8 cellular contexts compared by ENCODE assay signal in the genomic region with DNA sequence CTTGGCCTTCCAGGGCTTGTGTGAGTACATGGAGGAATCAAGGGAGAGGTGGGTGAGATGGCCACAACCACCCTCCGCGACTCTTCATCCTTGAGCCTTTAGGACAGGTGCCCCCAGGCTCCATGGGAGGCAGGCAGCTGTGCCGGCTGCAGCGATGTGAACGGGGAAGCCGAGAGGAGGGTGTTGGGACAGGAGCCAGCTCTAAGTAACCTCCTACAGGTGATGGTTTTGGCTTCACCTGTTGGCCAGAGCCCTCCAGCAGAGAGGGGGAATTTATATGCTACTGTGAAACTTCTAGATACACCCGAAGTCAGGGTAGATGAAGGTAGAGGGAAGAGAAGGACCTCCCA.
DNase-seq lines count a peak whose midpoint lies in the region; ATAC-seq and TF ChIP-seq lines count a peak whose summit lies in the region.

No MANE protein-coding gene starts in this region.

- POLR2A ChIA-PET in activated CD4-positive, alpha-beta T cell treated with anti-CD3 and anti-CD28 coated beads, Interleukin-2, amount 10 ng/mL, durations not matched to agents 7 days and 5 days (lab: Charles Lee): interaction anchor here (0.6 kb wide), 1 partner anchor 10 kb away, joined by 3 read pairs; no protein-coding TSS in a partner anchor

- peaks cover 8% of the 10 kb centered on the region for H3K9me3 Mint-ChIP-seq in activated CD4-positive, alpha-beta T cell treated with anti-CD3 and anti-CD28 coated beads, Interleukin-2, amount 10 ng/mL, durations not matched to agents 7 days and 5 days

- TF ChIP-seq CTCF in fibroblast of lung (conservative IDR thresholded peaks at IDR 0.05 in 1 of 2, IDR thresholded peaks at IDR 0.05 in 1 of 2; ENCODE audit: low read depth in 1 of 2, low read length in 2 of 2) (no peak), stomach (IDR thresholded peaks at IDR 0.05) (no peak)

- no peak for DNase-seq in activated CD4-positive, alpha-beta T cell treated with anti-CD3 and anti-CD28 coated beads, Interleukin-2, amount 10 ng/mL, durations not matched to agents 7 days and 5 days
- DNase-seq in activated CD4-positive, alpha-beta T cell treated with anti-CD3 and anti-CD28 coated beads, Interleukin-2, amount 50 U/mL, for 48 hours: no peak
- DNase-seq in T-helper 17 cell (no peak), fibroblast of lung (ENCODE audit: low read depth in 2 of 2) (no peak), stomach (no peak), SW 1271 (lab: John Stamatoyannopoulos, UW) (no peak)

- H3K9ac ChIP-seq in fibroblast of lung (ENCODE audit: insufficient read depth, low read length): no peak overlapping the region

- H3K27me3 ChIP-seq in fibroblast of lung (ENCODE audit: control insufficient read depth, insufficient read depth, low read length) (no peaks in the 10 kb centered on the region), stomach (no peaks in the 10 kb centered on the region)

- peaks cover 4% of the 10 kb centered on the region for H3K79me2 ChIP-seq in fibroblast of lung (ENCODE audit: control insufficient read depth, insufficient read depth, low read length)

- peaks cover 48% of the 10 kb centered on the region for H3K4me1 Mint-ChIP-seq in activated CD4-positive, alpha-beta T cell treated with anti-CD3 and anti-CD28 coated beads, Interleukin-2, amount 10 ng/mL, durations not matched to agents 7 days and 5 days
- peaks cover 28% of the 10 kb centered on the region for H3K4me1 Mint-ChIP-seq in T-helper 17 cell

- ATAC-seq in T-helper 17 cell (no peak), GM18861 (IDR thresholded peaks at IDR 0.05; ENCODE audit: unreplicated experiment) (no peak), GM18873 (IDR thresholded peaks at IDR 0.05; ENCODE audit: low FRiP score, unreplicated experiment) (no peak)

- peak overlapping the region; percentile 20 for H3K27ac Mint-ChIP-seq in activated CD4-positive, alpha-beta T cell treated with anti-CD3 and anti-CD28 coated beads, Interleukin-2, amount 10 ng/mL, durations not matched to agents 7 days and 5 days
- peak overlapping the region; percentile 81 for H3K27ac Mint-ChIP-seq in T-helper 17 cell

- H3K36me3 ChIP-seq in fibroblast of lung (ENCODE audit: control insufficient read depth, insufficient read depth, low read length) (no peaks in the 10 kb centered on the region), stomach (no peaks in the 10 kb centered on the region)

- H3K9me3 ChIP-seq in T-helper 17 cell (ENCODE audit: control insufficient read depth, low read length, poor library complexity, severe bottlenecking) (no peaks in the 10 kb centered on the region), fibroblast of lung (ENCODE audit: control insufficient read depth, insufficient read depth, low read depth, low read length) (no peaks in the 10 kb centered on the region), stomach (no peaks in the 10 kb centered on the region)

- H3K4me3 ChIP-seq in fibroblast of lung (replicated peaks in 1 of 4; ENCODE audit: control extremely low read depth in 1 of 4, insufficient read depth in 1 of 4, low read depth in 3 of 4, low read length in 4 of 4) (no peak overlapping the region), stomach (no peak overlapping the region)

- CTCF ChIA-PET in activated CD4-positive, alpha-beta T cell treated with anti-CD3 and anti-CD28 coated beads, Interleukin-2, amount 10 ng/mL, durations not matched to agents 7 days and 5 days (lab: Charles Lee): interaction anchor here (0.5 to 2.9 kb wide), 5 partner anchors 10 to 97 kb away, joined by 3 to 26 read pairs (median 4); no protein-coding TSS in a partner anchor

- intact Hi-C loops in stomach (cut with DNase I; ENCODE audit: low total_unique reads): no loop called here

- WGBS in stomach, 5 donors: 97 to 98% (median 97%) methylated on average over 7 of the region's 7 CpGs

- H3K27me3 Mint-ChIP-seq in activated CD4-positive, alpha-beta T cell treated with anti-CD3 and anti-CD28 coated beads, Interleukin-2, amount 10 ng/mL, durations not matched to agents 7 days and 5 days: no peaks in the 10 kb centered on the region
- H3K27me3 Mint-ChIP-seq in T-helper 17 cell: peaks cover 3% of the 10 kb centered on the region

- H3K4me2 ChIP-seq in fibroblast of lung (ENCODE audit: extremely low read depth, insufficient read depth, low read length): no peak overlapping the region

- no peak overlapping the region for H3K4me3 Mint-ChIP-seq in activated CD4-positive, alpha-beta T cell treated with anti-CD3 and anti-CD28 coated beads, Interleukin-2, amount 10 ng/mL, durations not matched to agents 7 days and 5 days
- H3K4me3 Mint-ChIP-seq in T-helper 17 cell: no peak overlapping the region

- H3K4me1 ChIP-seq in fibroblast of lung (ENCODE audit: control insufficient read depth, extremely low read depth, insufficient read depth, low read length) (peaks cover 63% of the 10 kb centered on the region), stomach (peaks cover 42 to 90% (median 54%) of the 10 kb centered on the region in 4 donors)

- TF ChIP-seq POLR2A in stomach (IDR thresholded peaks at IDR 0.05): no peak

- H3K36me3 Mint-ChIP-seq in activated CD4-positive, alpha-beta T cell treated with anti-CD3 and anti-CD28 coated beads, Interleukin-2, amount 10 ng/mL, durations not matched to agents 7 days and 5 days (ENCODE audit: low read depth): peaks cover 12% of the 10 kb centered on the region
- no peaks in the 10 kb centered on the region for H3K36me3 Mint-ChIP-seq in T-helper 17 cell (ENCODE audit: low read depth)

- H2AFZ ChIP-seq in fibroblast of lung (ENCODE audit: low read length): no peak overlapping the region

- no peak for TF ChIP-seq EP300 in stomach (IDR thresholded peaks at IDR 0.05)

- peak overlapping the region; percentile 98 for H3K27ac ChIP-seq in fibroblast of lung (ENCODE audit: insufficient read depth, low read length)
- H3K27ac ChIP-seq in stomach: peak overlapping the region; percentile 32 to 93 (median 84)

- H4K20me1 ChIP-seq in fibroblast of lung (ENCODE audit: control insufficient read depth, extremely low read depth, insufficient read depth, low read length): no peaks in the 10 kb centered on the region
